In genomic region chr2:205685314-205686230, GRCh38 we compare ENCODE assay signal across 8 cellular contexts. TPM values are rescaled to one million over a fixed set of nuclear protein-coding genes. Genes with fewer than 3 reads are reported as not detected.
A peak's percentile ranks its signal among the peaks of the same experiment; 100 is the strongest.
DNase-seq lines count a peak whose midpoint lies in the region; ATAC-seq and TF ChIP-seq lines count a peak whose summit lies in the region.

No MANE protein-coding gene starts in this region.

- DNase-seq in DMS79 treated with DMSO at 0.1 percent for 48 hours (lab: John Stamatoyannopoulos, UW) (peak; percentile 70), DMS79 (lab: John Stamatoyannopoulos, UW) (no peak), SK-N-MC (ENCODE audit: low read depth, low spot score) (no peak), fibroblast of gingiva (ENCODE audit: low read depth) (peak; percentile 36), NCI-H2081 treated with DMSO at 0.1 percent for 48 hours (lab: John Stamatoyannopoulos, UW) (no peak)
- no peak for DNase-seq in activated CD4-positive, CD25-positive, alpha-beta regulatory T cell (lab: John Stamatoyannopoulos, UW)

- no peaks in the 10 kb centered on the region for H3K9me2 ChIP-seq in neural cell (ENCODE audit: insufficient read depth, low read length)

- no peaks in the 10 kb centered on the region for H3F3A ChIP-seq in neural cell (ENCODE audit: insufficient read depth, low read length, poor library complexity, severe bottlenecking)

- H4K20me1 ChIP-seq in neural cell (ENCODE audit: insufficient read depth), result no peaks in the 10 kb centered on the region

- no peak for ATAC-seq in GM21423 (IDR thresholded peaks at IDR 0.05; ENCODE audit: unreplicated experiment)

- H3K27me3 ChIP-seq in neural cell (ENCODE audit: insufficient read depth, low read depth, low read length), result peaks cover 46% of the 10 kb centered on the region

- H3K27ac ChIP-seq in SK-N-MC (no peak overlapping the region), neural cell (ENCODE audit: low read length) (no peak overlapping the region)

- H3K9ac ChIP-seq in SK-N-MC (ENCODE audit: insufficient read length) (no peak overlapping the region), neural cell (ENCODE audit: low read length) (peak overlapping the region; percentile 68)

- peaks cover 30% of the 10 kb centered on the region for H3K79me2 ChIP-seq in neural cell (replicated peaks; ENCODE audit: insufficient read depth, low read length)

- peak; percentile 11 for TF ChIP-seq RAD21 in neural cell (conservative IDR thresholded peaks at IDR 0.05)

- peak overlapping the region; percentile 22 for H2AFZ ChIP-seq in neural cell (ENCODE audit: low read depth, low read length)

- H3K36me3 ChIP-seq in SK-N-MC (ENCODE audit: insufficient read depth, low read length), result no peaks in the 10 kb centered on the region
- no peaks in the 10 kb centered on the region for H3K36me3 ChIP-seq in neural cell (ENCODE audit: insufficient read depth, low read length)

- H3K9me3 ChIP-seq in SK-N-MC (ENCODE audit: low read depth, low read length) (no peaks in the 10 kb centered on the region), neural cell (ENCODE audit: low read length) (no peaks in the 10 kb centered on the region)

- no peak for TF ChIP-seq EP300 in neural cell (conservative IDR thresholded peaks at IDR 0.05; ENCODE audit: poor library complexity, severe bottlenecking)

- H3K4me3 ChIP-seq in SK-N-MC (peak overlapping the region; percentile 69), neural cell (ENCODE audit: low read length) (peak overlapping the region; percentile 91)

- H3K4me2 ChIP-seq in neural cell (ENCODE audit: low read length), result peak overlapping the region; percentile 28

- peak; percentile 18 for TF ChIP-seq CTCF in neural cell (IDR thresholded peaks at IDR 0.05; ENCODE audit: poor library complexity, severe bottlenecking)

TF ChIP-seq in neural cell, 6 proteins besides CTCF, POLR2A, EP300 and RAD21:
- TF ChIP-seq TAF1 (IDR thresholded peaks at IDR 0.05; ENCODE audit: low read depth) (no peak), REST (IDR thresholded peaks at IDR 0.05; ENCODE audit: borderline replicate concordance) (no peak), POLR2AphosphoS5 (IDR thresholded peaks at IDR 0.05) (no peak), EZH2 (IDR thresholded peaks at IDR 0.05; ENCODE audit: borderline replicate concordance, insufficient read depth, low read length, poor library complexity, severe bottlenecking) (no peak), SMC3 (conservative IDR thresholded peaks at IDR 0.05; ENCODE audit: poor library complexity) (no peak), MXI1 (conservative IDR thresholded peaks at IDR 0.05; ENCODE audit: poor library complexity, severe bottlenecking) (peak; percentile 78)

RNA-seq across cellular contexts. Expression of gene NRP2, which starts 3.3 kb away (rescaled TPM):
- polyA plus RNA-seq in neural cell, result 28.2 and 30.2 TPM in 2 replicates
- 64.0 and 73.7 TPM in 2 replicates for polyA minus RNA-seq in neural cell

Comparison
In these comparisons a context has a peak if more than half of its experiments do, and no peak if none do; other contexts are left out.
1. DNase-seq: peak in DMS79 treated with DMSO at 0.1 percent for 48 hours (single experiment) and fibroblast of gingiva (single experiment); none in DMS79 (single experiment), SK-N-MC (single experiment), activated CD4-positive, CD25-positive, alpha-beta regulatory T cell (0 of 4) and NCI-H2081 treated with DMSO at 0.1 percent for 48 hours (single experiment).